10 cellular contexts compared by ENCODE assay signal in the genomic region with DNA sequence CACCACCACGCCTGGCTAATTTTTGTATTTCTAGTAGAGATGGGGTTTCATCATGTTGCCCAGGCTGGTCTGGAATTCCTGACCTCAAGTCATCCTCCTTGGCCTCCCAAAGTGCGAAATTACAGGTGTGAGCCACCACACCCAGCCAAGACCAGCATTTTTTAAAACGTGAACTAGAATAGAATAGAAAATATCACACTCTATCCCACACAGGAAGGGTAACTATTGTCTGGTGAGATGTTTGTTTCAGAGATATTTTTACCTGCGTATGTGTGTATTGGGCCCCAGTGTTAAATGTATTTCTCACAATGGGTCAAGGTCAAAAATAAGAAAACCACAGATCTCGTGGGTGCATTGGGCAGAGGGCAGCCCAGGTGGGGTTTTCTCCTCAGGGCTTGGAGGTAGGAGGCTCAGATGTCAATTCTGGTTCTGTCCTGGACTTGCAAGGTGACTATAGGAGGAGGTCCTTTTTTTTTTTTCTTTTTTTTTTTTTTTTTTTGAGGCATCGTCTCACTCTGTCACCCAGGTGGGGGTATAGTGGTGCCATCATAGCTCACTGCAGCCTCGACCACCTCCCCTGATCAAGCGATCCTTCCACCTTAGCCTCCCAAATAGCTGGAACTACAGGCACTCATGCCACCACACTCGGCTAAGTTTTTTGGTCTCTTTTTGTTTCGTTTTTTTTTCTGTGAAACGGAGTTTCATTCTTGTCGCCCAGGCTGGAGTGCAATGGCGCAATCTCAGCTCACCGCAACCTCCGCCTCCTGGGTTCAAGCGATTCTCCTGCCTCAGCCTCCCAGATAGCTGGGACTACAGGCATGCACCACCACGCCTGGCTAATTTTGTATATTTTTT. TPM values are rescaled to one million over a fixed set of nuclear protein-coding genes. Genes with fewer than 3 reads are reported as not detected.
DNase-seq lines count a peak whose midpoint lies in the region; ATAC-seq and TF ChIP-seq lines count a peak whose summit lies in the region.
"Had no signal": no experiment of that assay in that cellular context is flagged by ENCODE, and none has a peak within 500 bp of the region (broad histone marks: within the 10 kb centered on the region; RNA-seq: fewer than 3 reads in every experiment).

No MANE protein-coding gene starts in this region.

- ATAC-seq in GM18867 (IDR thresholded peaks at IDR 0.05; ENCODE audit: unreplicated experiment) (peak; percentile 64), GM21717 (IDR thresholded peaks at IDR 0.05; ENCODE audit: unreplicated experiment) (peak; percentile 36), HG03520 (IDR thresholded peaks at IDR 0.05; ENCODE audit: unreplicated experiment) (peak; percentile 38)

- POLR2A ChIA-PET in MCF 10A (lab: Yijun Ruan, JAX), result no interaction called here

- H3K36me3 Mint-ChIP-seq in neural progenitor cell, result peaks cover 4% of the 10 kb centered on the region
- H3K36me3 Mint-ChIP-seq in MCF 10A (ENCODE audit: insufficient read depth, unreplicated experiment), result no peaks in the 10 kb centered on the region

- peaks cover 3% of the 10 kb centered on the region for H3K27me3 ChIP-seq in neural progenitor cell

- H3K4me1 Mint-ChIP-seq in neural progenitor cell (peaks cover 6% of the 10 kb centered on the region), MCF 10A (ENCODE audit: insufficient read depth, unreplicated experiment) (no peaks in the 10 kb centered on the region)

- H2AFZ ChIP-seq in neural progenitor cell (replicated peaks), result no peak overlapping the region

- intact Hi-C loops in MCF 10A (cut with micrococcal nuclease), result no loop called here

- H3K9ac ChIP-seq in neural progenitor cell, result no peak overlapping the region

- peaks cover 41% of the 10 kb centered on the region for H4K20me1 ChIP-seq in neural progenitor cell (ENCODE audit: low read depth)

- TF ChIP-seq CTCF in neural progenitor cell (IDR thresholded peaks at IDR 0.05) (no peak), MCF 10A (IDR thresholded peaks at IDR 0.05; ENCODE audit: unreplicated experiment) (no peak)

- H3K4me1 ChIP-seq in neural progenitor cell, result peaks cover 11% of the 10 kb centered on the region

- H3K9me3 Mint-ChIP-seq in neural progenitor cell (no peaks in the 10 kb centered on the region), MCF 10A (ENCODE audit: unreplicated experiment) (no peaks in the 10 kb centered on the region)

- H3K27ac ChIP-seq in neural progenitor cell, result no peak overlapping the region

- BruUV-seq in MCF 10A (replicated peaks; lab: Mats Ljungman, UMichigan), result no TSS peak

- H3K4me3 Mint-ChIP-seq in neural progenitor cell (peak overlapping the region; percentile 50), MCF 10A (ENCODE audit: unreplicated experiment) (no peak overlapping the region)

- H3F3A ChIP-seq in neural progenitor cell (ENCODE audit: low read depth), result no peaks in the 10 kb centered on the region

- no peak for DNase-seq in neural progenitor cell (ENCODE audit: low spot score)
- DNase-seq in CD1c-positive myeloid dendritic cell (ENCODE audit: extremely low spot score), result no peak
- no peak for DNase-seq in kidney tubule cell (ENCODE audit: low spot score)
- DNase-seq in MCF 10A (ENCODE audit: unreplicated experiment), result no peak
- DNase-seq in OCI-M1 (lab: John Stamatoyannopoulos, UW), result no peak

- no peaks in the 10 kb centered on the region for H3K79me2 ChIP-seq in neural progenitor cell (ENCODE audit: low read depth)

- no peaks in the 10 kb centered on the region for H3K36me3 ChIP-seq in neural progenitor cell

- no peaks in the 10 kb centered on the region for H3K9me3 ChIP-seq in neural progenitor cell (ENCODE audit: low read depth)

- H3K27ac Mint-ChIP-seq in neural progenitor cell (no peak overlapping the region), MCF 10A (ENCODE audit: low read depth, unreplicated experiment) (no peak overlapping the region)

- H3K4me2 ChIP-seq in neural progenitor cell, result no peak overlapping the region

- H3K27me3 Mint-ChIP-seq in neural progenitor cell (ENCODE audit: insufficient read depth, low read depth) (peaks cover 7% of the 10 kb centered on the region), MCF 10A (ENCODE audit: insufficient read depth, unreplicated experiment) (no peaks in the 10 kb centered on the region)

- no peak overlapping the region for H3K4me3 ChIP-seq in neural progenitor cell

- CTCF ChIA-PET in MCF 10A (lab: Yijun Ruan, JAX), result interaction anchor here (0.7 to 0.8 kb wide), 3 partner anchors 76 to 138 kb away, joined by 3 to 6 read pairs (median 4); no protein-coding TSS in a partner anchor

RNA-seq across cellular contexts. Expression of a gene that starts 19.0 kb away (rescaled TPM):
- total RNA-seq in neural progenitor cell (ENCODE audit: low replicate concordance), result 2.0 and 15.1 TPM in 2 replicates
- total RNA-seq in MCF 10A (2022), result 1.4 and 2.4 TPM in 2 replicates

RNA-seq across cellular contexts. Expression of a gene that starts 50.6 kb away (rescaled TPM):
- total RNA-seq in neural progenitor cell (ENCODE audit: low replicate concordance) (not detected in 2 replicates), MCF 10A (2022) (not detected in 2 replicates)
- total RNA-seq: H1, omental fat pad had no signal
